Comparison of ENCODE assay signal across 25 cellular contexts in the genomic region with DNA sequence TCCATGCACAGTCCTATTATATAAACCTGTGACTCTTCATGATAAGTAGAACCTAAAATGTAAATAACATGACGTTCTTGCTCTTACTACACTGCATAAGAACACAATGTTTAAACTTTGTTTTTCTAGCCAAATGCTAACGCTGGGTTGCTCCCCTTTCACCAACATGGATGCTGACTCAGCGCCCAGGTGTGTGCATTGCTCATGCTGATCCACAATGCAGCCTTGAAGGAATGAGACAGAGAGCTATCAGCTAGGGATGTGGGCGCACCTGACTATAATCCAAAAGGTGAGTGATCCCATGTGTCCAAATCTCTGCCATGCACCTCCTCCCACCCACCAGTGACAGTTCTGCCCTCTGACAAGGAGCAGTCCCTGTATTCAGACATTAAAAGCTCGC.
"Had no signal": no experiment of that assay in that cellular context is flagged by ENCODE, and none has a peak within 500 bp of the region (broad histone marks: within the 10 kb centered on the region; RNA-seq: fewer than 3 reads in every experiment).

No MANE protein-coding gene starts in this region.

- H3K4me1 ChIP-seq: colonic mucosa, heart left ventricle, lower lobe of right lung, neural progenitor cell, suprapubic skin, transverse colon, vagina had no signal

- ATAC-seq: activated T-cell treated with anti-CD3 and anti-CD28 coated beads, Interleukin-2, amount 50 U/mL, for 4 hours; effector memory CD8-positive, alpha-beta T cell; heart left ventricle; left lobe of liver; lower lobe of right lung; naive thymus-derived CD4-positive, alpha-beta T cell; sciatic nerve; stimulated activated effector memory CD8-positive, alpha-beta T cell treated with anti-CD3 and anti-CD28 coated beads, Interleukin-12 subunit alpha, Interleukin-12 subunit beta, amount 100 ng/mL, for 72 hours; stimulated activated naive CD8-positive, alpha-beta T cell treated with anti-CD3 and anti-CD28 coated beads, Interleukin-15, amount 100 ng/mL, for 72 hours had no signal

- H3K4me2 ChIP-seq: neural progenitor cell had no signal

- H2AFZ ChIP-seq: neural progenitor cell had no signal

- H3K27ac ChIP-seq: colonic mucosa, dorsolateral prefrontal cortex, heart left ventricle, lower lobe of right lung, neural progenitor cell, suprapubic skin, transverse colon, vagina had no signal

- H3K27me3 ChIP-seq: colonic mucosa, heart left ventricle, neural progenitor cell, suprapubic skin, transverse colon, vagina had no signal

- H3K9me3 ChIP-seq: colonic mucosa, heart left ventricle, lower lobe of right lung, suprapubic skin, transverse colon, vagina had no signal

- DNase-seq: activated CD4-positive, alpha-beta T cell treated with anti-CD3 and anti-CD28 coated beads for 4 hours; activated CD4-positive, alpha-beta T cell treated with anti-CD3 and anti-CD28 coated beads, Interleukin-2, amount 50 U/mL, for 48 hours; activated CD8-positive, alpha-beta memory T cell treated with anti-CD3 and anti-CD28 coated beads, Interleukin-2, amount 50 U/mL, for 48 hours; activated naive CD4-positive, alpha-beta T cell; activated T-cell treated with anti-CD3 and anti-CD28 coated beads, Interleukin-2, amount 50 U/mL, for 4 hours; colonic mucosa; dorsolateral prefrontal cortex; effector memory CD8-positive, alpha-beta T cell; heart left ventricle; kidney; lower lobe of right lung; naive thymus-derived CD4-positive, alpha-beta T cell; posterior cingulate gyrus; stimulated activated CD4-positive, alpha-beta T cell treated with anti-CD3 and anti-CD28 coated beads, Interleukin-2, amount 100 ng/mL, for 24 hours; stimulated activated naive CD8-positive, alpha-beta T cell treated with anti-CD3 and anti-CD28 coated beads, Interleukin-15, amount 100 ng/mL, for 72 hours; T-helper 9 cell; transverse colon had no signal

- H3K4me3 ChIP-seq: colonic mucosa, dorsolateral prefrontal cortex, heart left ventricle, lower lobe of right lung, neural progenitor cell, suprapubic skin, transverse colon, vagina had no signal

- H3K36me3 ChIP-seq: colonic mucosa, heart left ventricle, lower lobe of right lung, neural progenitor cell, suprapubic skin, transverse colon, vagina had no signal

- FAIRE-seq: endothelial cell of umbilical vein, kidney, small intestine had no signal

- H3K9ac ChIP-seq: neural progenitor cell had no signal
